In the genomic region with DNA sequence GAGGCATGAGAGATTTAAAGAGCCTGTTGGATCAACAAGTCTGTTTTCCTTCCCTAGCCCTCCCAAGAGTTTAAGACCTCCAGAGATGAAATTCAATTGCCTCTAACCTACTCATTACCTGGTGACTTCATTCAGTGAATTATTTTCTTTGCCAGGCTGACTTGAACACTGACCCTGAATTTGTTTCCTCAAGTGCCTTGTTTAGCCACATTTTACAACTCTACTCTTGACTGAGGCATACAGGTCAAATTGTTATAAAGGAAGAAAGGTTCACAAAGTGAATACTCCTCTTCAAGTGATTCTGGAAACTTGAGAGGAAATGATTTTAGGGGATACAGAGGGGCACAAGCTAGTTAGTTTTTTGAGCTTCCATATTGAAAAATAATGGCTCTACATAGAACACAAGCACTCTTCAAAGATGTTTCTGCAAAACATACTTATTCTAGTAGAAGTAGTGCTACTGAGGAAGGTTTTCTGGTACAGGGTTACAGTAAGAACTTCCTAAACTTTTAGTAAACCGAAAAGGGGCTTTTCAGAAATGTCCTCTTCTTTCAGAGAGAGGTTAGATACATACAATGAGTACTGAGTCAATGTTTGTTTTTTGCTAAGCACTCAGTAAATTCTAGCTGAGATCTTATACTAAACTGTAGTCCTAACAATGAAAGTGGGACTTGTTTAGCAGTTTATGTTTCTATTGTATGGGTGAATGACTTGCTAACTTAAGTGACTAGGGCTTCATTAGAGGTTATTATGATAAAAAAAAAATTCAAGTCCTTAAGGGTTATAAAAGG, we compare ENCODE assay signal across 22 cellular contexts.
DNase-seq lines count a peak whose midpoint lies in the region; ATAC-seq and TF ChIP-seq lines count a peak whose summit lies in the region.
"Had no signal": no experiment of that assay in that cellular context is flagged by ENCODE, and none has a peak within 500 bp of the region (broad histone marks: within the 10 kb centered on the region; RNA-seq: fewer than 3 reads in every experiment).

No MANE protein-coding gene starts in this region.

- intact Hi-C loops in OCI-LY7 (cut with micrococcal nuclease; ENCODE audit: unreplicated experiment): no loop called here

- H3K9me2 ChIP-seq in OCI-LY7 (ENCODE audit: insufficient read depth, low read length): no peaks in the 10 kb centered on the region; the same call in none of the 2 replicates

- H4K20me1 ChIP-seq in OCI-LY7 (ENCODE audit: insufficient read depth, low read length): no peaks in the 10 kb centered on the region
- H4K20me1 ChIP-seq: BLaER1 had no signal

- H3K27me3 ChIP-seq in lung (ENCODE audit: control insufficient read depth, insufficient read depth): no peaks in the 10 kb centered on the region
- H3K27me3 ChIP-seq: BLaER1 had no signal

- H3K4me2 ChIP-seq in OCI-LY7 (ENCODE audit: low read length): no peak overlapping the region
- H3K4me2 ChIP-seq: BLaER1 had no signal

- no peak overlapping the region for H3K27ac ChIP-seq in OCI-LY7 (ENCODE audit: low read depth, low read length, poor library complexity, severe bottlenecking)
- H3K27ac ChIP-seq in lung (ENCODE audit: low read depth in 1 of 2, low read length in 1 of 2): no peak overlapping the region
- H3K27ac ChIP-seq: BLaER1, SK-N-MC had no signal

- H3K79me2 ChIP-seq in OCI-LY7 (ENCODE audit: insufficient read depth, low read depth, low read length): no peaks in the 10 kb centered on the region

- POLR2A ChIA-PET in OCI-LY7 (lab: Charles Lee): no interaction called here

- no TSS peak for BruUV-seq in OCI-LY7 (replicated peaks; lab: Mats Ljungman, UMichigan)

- 62 to 79% methylated on average over 1 of the region's 1 CpG for WGBS in lung, 2 donors

- no peak for TF ChIP-seq CTCF in OCI-LY7 (conservative IDR thresholded peaks at IDR 0.05; ENCODE audit: low read length)
- no peak for TF ChIP-seq CTCF in lung (IDR thresholded peaks at IDR 0.05; ENCODE audit: control extremely low read depth, extremely low read depth)

- H3K27ac Mint-ChIP-seq in T-helper 2 cell treated with Interferon-gamma antibody and Interleukin-4, amounts not matched to agents 5 μg/mL and 100 μg/mL, for 36 hours: peak overlapping the region; percentile 11
- H3K27ac Mint-ChIP-seq: HFFc6 had no signal

- H3K4me1 Mint-ChIP-seq in T-helper 2 cell treated with Interferon-gamma antibody and Interleukin-4, amounts not matched to agents 5 μg/mL and 100 μg/mL, for 36 hours (ENCODE audit: low read depth): peaks cover 54% of the 10 kb centered on the region

- peaks cover 11% of the 10 kb centered on the region for H3K36me3 Mint-ChIP-seq in T-helper 2 cell treated with Interferon-gamma antibody and Interleukin-4, amounts not matched to agents 5 μg/mL and 100 μg/mL, for 36 hours (ENCODE audit: low read depth)

- no peak overlapping the region for H3K4me3 Mint-ChIP-seq in T-helper 2 cell treated with Interferon-gamma antibody and Interleukin-4, amounts not matched to agents 5 μg/mL and 100 μg/mL, for 36 hours
- H3K4me3 Mint-ChIP-seq: CD4-positive, CD25-positive, alpha-beta regulatory T cell; HFFc6 had no signal

- H3K4me1 ChIP-seq in OCI-LY7 (ENCODE audit: insufficient read depth, low read length, poor library complexity, severe bottlenecking) (no peaks in the 10 kb centered on the region), lung (ENCODE audit: control insufficient read depth in 2 of 2, insufficient read depth in 2 of 2, low read length in 2 of 2) (no peaks in the 10 kb centered on the region)
- H3K4me1 ChIP-seq: BLaER1, HAP-1 had no signal

- H3K4me3 ChIP-seq in OCI-LY7 (ENCODE audit: low read depth, low read length, poor library complexity, severe bottlenecking) (no peak overlapping the region), lung (no peak overlapping the region)
- H3K4me3 ChIP-seq: BLaER1, HAP-1, K562, SK-N-MC had no signal

- peaks cover 6% of the 10 kb centered on the region for H3K9me3 Mint-ChIP-seq in T-helper 2 cell treated with Interferon-gamma antibody and Interleukin-4, amounts not matched to agents 5 μg/mL and 100 μg/mL, for 36 hours

- CTCF ChIA-PET in OCI-LY7 (lab: Charles Lee; ENCODE audit: unreplicated experiment): no interaction called here

- 0 out of 2 replicates have a peak overlapping the region, but pooled peaks have one; percentile 0 for H2AFZ ChIP-seq in OCI-LY7 (ENCODE audit: low read length)

- no peaks in the 10 kb centered on the region for H3K27me3 Mint-ChIP-seq in T-helper 2 cell treated with Interferon-gamma antibody and Interleukin-4, amounts not matched to agents 5 μg/mL and 100 μg/mL, for 36 hours (ENCODE audit: low read depth)

- H3K36me3 ChIP-seq in OCI-LY7 (ENCODE audit: insufficient read depth, low read length): no peaks in the 10 kb centered on the region
- no peaks in the 10 kb centered on the region for H3K36me3 ChIP-seq in lung (ENCODE audit: control insufficient read depth in 2 of 2, insufficient read depth in 2 of 2, low read length in 2 of 2)
- H3K36me3 ChIP-seq: BLaER1, HAP-1 had no signal

- ATAC-seq in lung (ENCODE audit: insufficient read depth, low FRiP score): peak; percentile 12
- ATAC-seq: K562 had no signal

- no peaks in the 10 kb centered on the region; the same call in 1 of the 2 replicates for H3K9me3 ChIP-seq in OCI-LY7 (ENCODE audit: low read length)
- no peaks in the 10 kb centered on the region for H3K9me3 ChIP-seq in lung (ENCODE audit: control insufficient read depth in 2 of 2, insufficient read depth in 1 of 2, low read length in 1 of 2)
- H3K9me3 ChIP-seq: BLaER1, HAP-1 had no signal

- DNase-seq in T-helper 2 cell treated with Interferon-gamma antibody and Interleukin-4, amounts not matched to agents 5 μg/mL and 100 μg/mL, for 36 hours (ENCODE audit: low spot score): no peak
- no peak for DNase-seq in T-helper 2 cell
- DNase-seq in DMS53 (lab: John Stamatoyannopoulos, UW): peak; percentile 41
- no peak for DNase-seq in OCI-LY7 (ENCODE audit: low spot score)
- no peak for DNase-seq in lung (ENCODE audit: low spot score)
- no peak for DNase-seq in activated gamma-delta T cell treated with Interleukin-2 at 50 U/mL for 16 hours
- no peak for DNase-seq in kidney glomerular epithelial cell (lab: John Stamatoyannopoulos, UW)
- DNase-seq: CD4-positive, CD25-positive, alpha-beta regulatory T cell; GOT3; HFFc6; Kasumi-1; NCI-H1092 treated with DMSO at 0.1 percent for 48 hours; NCI-H1436; NCI-H187; NCI-H2081 treated with DMSO at 0.1 percent for 48 hours; NCI-H526; OCI-M1; SIG-M5 had no signal
